ENCODE assay signal across 14 cellular contexts in the genomic region with DNA sequence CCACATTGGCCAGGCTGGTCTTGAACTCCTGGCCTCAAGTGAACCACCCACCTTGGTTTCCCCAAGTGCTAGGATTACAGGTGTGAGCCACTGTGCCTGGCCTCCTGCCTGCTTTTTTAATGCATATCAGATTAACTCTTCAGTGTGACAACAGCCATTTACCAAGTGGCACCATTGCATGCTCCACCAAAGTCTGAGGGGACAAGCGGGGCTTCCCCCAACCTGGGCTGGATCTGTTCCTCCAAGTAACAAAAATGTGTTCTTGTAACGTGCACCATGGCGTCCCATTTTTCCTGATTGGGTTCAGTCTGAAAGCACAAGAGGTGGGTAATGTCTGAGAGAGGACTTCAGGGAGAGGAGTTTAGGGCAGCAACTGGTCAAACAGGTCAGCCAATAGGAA.
DNase-seq lines count a peak whose midpoint lies in the region; ATAC-seq and TF ChIP-seq lines count a peak whose summit lies in the region.
"Had no signal": no experiment of that assay in that cellular context is flagged by ENCODE, and none has a peak within 500 bp of the region (broad histone marks: within the 10 kb centered on the region; RNA-seq: fewer than 3 reads in every experiment).

No MANE protein-coding gene starts in this region.

- DNase-seq in Right ventricle myocardium inferior (ENCODE audit: missing footprints): peak; percentile 50
- no peak for DNase-seq in left ventricle myocardium superior
- DNase-seq in endodermal cell: peak; percentile 1
- peak; percentile 17 for DNase-seq in stomach
- no peak for DNase-seq in NCI-H526 treated with DMSO at 0.1 percent for 48 hours (lab: John Stamatoyannopoulos, UW)
- DNase-seq in NCI-H2081 (lab: John Stamatoyannopoulos, UW): no peak
- DNase-seq: C1 segment of cervical spinal cord, Calu3, DMS 273 treated with DMSO at 0.1 percent for 48 hours, H7 had no signal

- no peak overlapping the region for H3K27ac ChIP-seq in endodermal cell (ENCODE audit: low read depth, low read length)
- no peak overlapping the region for H3K27ac ChIP-seq in stomach

- ATAC-seq in Right ventricle myocardium inferior (no peak), left ventricle myocardium superior (no peak), GM18520 (IDR thresholded peaks at IDR 0.05; ENCODE audit: unreplicated experiment) (no peak)
- ATAC-seq: GM23338 had no signal

- H3K4me1 Mint-ChIP-seq in endodermal cell: no peaks in the 10 kb centered on the region
- H3K4me1 Mint-ChIP-seq: B cell, GM23338 had no signal

- H3K4me3 ChIP-seq in endodermal cell (ENCODE audit: low read length) (no peak overlapping the region), stomach (no peak overlapping the region)
- H3K4me3 ChIP-seq: GM23338 had no signal

- H3K9ac ChIP-seq in endodermal cell (ENCODE audit: extremely low read depth, low read length, poor library complexity, severe bottlenecking): no peak overlapping the region

- H3K27me3 Mint-ChIP-seq in endodermal cell (ENCODE audit: insufficient read depth): peaks cover 6% of the 10 kb centered on the region
- H3K27me3 Mint-ChIP-seq: B cell; CD4-positive, alpha-beta T cell had no signal

- no peak overlapping the region for H3K27ac Mint-ChIP-seq in endodermal cell
- H3K27ac Mint-ChIP-seq: B cell; CD4-positive, alpha-beta T cell; GM23338 had no signal

- H3K4me1 ChIP-seq in endodermal cell (ENCODE audit: control insufficient read depth, insufficient read depth, low read length) (no peaks in the 10 kb centered on the region), stomach (no peaks in the 10 kb centered on the region)

- WGBS in endodermal cell (ENCODE audit: insufficient coverage in 1 of 2, insufficient read length in 1 of 2), 2 experiments: 91 to 94% methylated on average over 3 of the region's 3 CpGs
- 90 to 100% (median 92%) methylated on average over 3 of the region's 3 CpGs for WGBS in stomach, 5 donors

- no peaks in the 10 kb centered on the region for H3K36me3 Mint-ChIP-seq in endodermal cell (ENCODE audit: low read depth)

- H3K36me3 ChIP-seq in endodermal cell (ENCODE audit: control insufficient read depth, insufficient read depth, low read length): no peaks in the 10 kb centered on the region
- no peaks in the 10 kb centered on the region for H3K36me3 ChIP-seq in stomach

- no peaks in the 10 kb centered on the region for H3K9me3 ChIP-seq in endodermal cell (ENCODE audit: control insufficient read depth, low read length)
- no peaks in the 10 kb centered on the region for H3K9me3 ChIP-seq in stomach

- no peak for TF ChIP-seq CTCF in endodermal cell (conservative IDR thresholded peaks at IDR 0.05)
- TF ChIP-seq CTCF in stomach (IDR thresholded peaks at IDR 0.05): no peak

- H3K4me3 Mint-ChIP-seq in endodermal cell: no peak overlapping the region
- H3K4me3 Mint-ChIP-seq: B cell; CD4-positive, alpha-beta T cell; GM23338 had no signal

- H3K27me3 ChIP-seq in endodermal cell (ENCODE audit: control insufficient read depth, insufficient read depth, low read length, poor library complexity, severe bottlenecking): no peaks in the 10 kb centered on the region
- H3K27me3 ChIP-seq in stomach: peaks cover 0 to 1% (median 0%) of the 10 kb centered on the region in 3 donors

- no peak for TF ChIP-seq EP300 in stomach (IDR thresholded peaks at IDR 0.05)

- H3K9me3 Mint-ChIP-seq in endodermal cell: peaks cover 8% of the 10 kb centered on the region
- H3K9me3 Mint-ChIP-seq: CD4-positive, alpha-beta T cell had no signal

- intact Hi-C loops in Right ventricle myocardium inferior (cut with DNase I): no loop called here
- intact Hi-C loops in left ventricle myocardium superior (cut with micrococcal nuclease): no loop called here
- intact Hi-C loops in stomach (cut with DNase I; ENCODE audit: low total_unique reads): no loop called here

- no peak for TF ChIP-seq POLR2A in stomach (IDR thresholded peaks at IDR 0.05)

Comparison
In these comparisons a context has a peak if more than half of its experiments do, and no peak if none do; other contexts are left out.
1. DNase-seq: peak in Right ventricle myocardium inferior (single experiment), endodermal cell (single experiment) and stomach (single experiment); none in left ventricle myocardium superior (single experiment), NCI-H526 treated with DMSO at 0.1 percent for 48 hours (single experiment) and NCI-H2081 (0 of 2).